8 cellular contexts compared by ENCODE assay signal in genomic region chrX:68433155-68433980, GRCh38. TPM values are rescaled to one million over a fixed set of nuclear protein-coding genes. Genes with fewer than 3 reads are reported as not detected.
DNase-seq lines count a peak whose midpoint lies in the region.

OPHN1 (minus strand) TSS chrX:68433495; CDS start chrX:68433020, 475 bp downstream.

- 1% methylated on average over 57 of the region's 57 CpGs for WGBS in thymus

- DNase-seq in DMS 273 (lab: John Stamatoyannopoulos, UW; ENCODE audit: unreplicated experiment) (peak; percentile 78), DMS 273 treated with DMSO at 0.1 percent for 48 hours (lab: John Stamatoyannopoulos, UW) (no peak), NCI-H1417 (lab: John Stamatoyannopoulos, UW) (peak; percentile 17 to 82 (median 80)), fibroblast of gingiva (ENCODE audit: low read depth) (peak; percentile 77), NCI-H345 (lab: John Stamatoyannopoulos, UW) (no peak)
- DNase-seq in activated T-cell treated with anti-CD3 and anti-CD28 coated beads, Interleukin-2, amount 50 U/mL, for 24 hours = peak; percentile 34

- peak within 1 kb of the TSS; percentile 71 for H3K4me3 Mint-ChIP-seq in activated T-cell treated with anti-CD3 and anti-CD28 coated beads, Interleukin-2, amount 50 U/mL, for 24 hours

- H3K4me1 ChIP-seq in mononuclear cell (ENCODE audit: insufficient read depth, low read length) (peaks cover 9% of the 10 kb centered on the region), thymus (ENCODE audit: control insufficient read depth, insufficient read depth, low read length) (no peaks in the 10 kb centered on the region)

- H3K27me3 Mint-ChIP-seq in activated T-cell treated with anti-CD3 and anti-CD28 coated beads, Interleukin-2, amount 50 U/mL, for 24 hours = peaks cover 79% of the 10 kb centered on the region

- no peak within 1 kb of the TSS for H3K27ac Mint-ChIP-seq in activated T-cell treated with anti-CD3 and anti-CD28 coated beads, Interleukin-2, amount 50 U/mL, for 24 hours

- H3K27ac ChIP-seq in thymus (ENCODE audit: low read depth) = no peak within 1 kb of the TSS

- no peaks in the 10 kb centered on the region for H3K9me3 Mint-ChIP-seq in activated T-cell treated with anti-CD3 and anti-CD28 coated beads, Interleukin-2, amount 50 U/mL, for 24 hours

- H3K9me3 ChIP-seq in mononuclear cell (ENCODE audit: low read depth, low read length) (no peaks in the 10 kb centered on the region), thymus (ENCODE audit: control insufficient read depth) (no peaks in the 10 kb centered on the region)

- peak within 1 kb of the TSS; percentile 32 for H3K4me3 ChIP-seq in mononuclear cell (ENCODE audit: low read length)
- H3K4me3 ChIP-seq in thymus (ENCODE audit: low read length) = peak within 1 kb of the TSS; percentile 38

- H3K36me3 ChIP-seq in thymus (ENCODE audit: control insufficient read depth, insufficient read depth) = no peaks in the 10 kb centered on the region

- H3K4me1 Mint-ChIP-seq in activated T-cell treated with anti-CD3 and anti-CD28 coated beads, Interleukin-2, amount 50 U/mL, for 24 hours (ENCODE audit: low read depth) = peaks cover 5% of the 10 kb centered on the region

- H3K27me3 ChIP-seq in mononuclear cell (ENCODE audit: insufficient read depth, low read length) = peaks cover 5% of the 10 kb centered on the region
- H3K27me3 ChIP-seq in thymus (ENCODE audit: control insufficient read depth, insufficient read depth) = peaks cover 6% of the 10 kb centered on the region

- H3K36me3 Mint-ChIP-seq in activated T-cell treated with anti-CD3 and anti-CD28 coated beads, Interleukin-2, amount 50 U/mL, for 24 hours (ENCODE audit: low read depth) = no peaks in the 10 kb centered on the region

RNA-seq across cellular contexts. Expression of gene OPHN1, which starts in this region (rescaled TPM):
- total RNA-seq in mononuclear cell = 2.0 TPM
- polyA plus RNA-seq in thymus = 0.64 TPM

Comparison
In these comparisons a context has a peak if more than half of its experiments do, and no peak if none do; other contexts are left out.
1. DNase-seq: peak in DMS 273 (single experiment), NCI-H1417 (3 of 3), activated T-cell treated with anti-CD3 and anti-CD28 coated beads, Interleukin-2, amount 50 U/mL, for 24 hours (single experiment) and fibroblast of gingiva (single experiment); none in DMS 273 treated with DMSO at 0.1 percent for 48 hours (single experiment) and NCI-H345 (single experiment).